ENCODE assay signal across 8 cellular contexts in genomic region chr16:85888405-85889331, GRCh38. TPM values are rescaled to one million over a fixed set of nuclear protein-coding genes. Genes with fewer than 3 reads are reported as not detected.
DNase-seq lines count a peak whose midpoint lies in the region; ATAC-seq and TF ChIP-seq lines count a peak whose summit lies in the region.

No MANE protein-coding gene starts in this region.

- POLR2A ChIA-PET in GM10248 (lab: Yijun Ruan, JAX): no interaction called here
- POLR2A ChIA-PET in naive thymus-derived CD8-positive, alpha-beta T cell (lab: Charles Lee): no interaction called here

- H3K9me3 Mint-ChIP-seq in naive thymus-derived CD8-positive, alpha-beta T cell: no peaks in the 10 kb centered on the region

- peak; percentile 86 for ATAC-seq in HG03520 (IDR thresholded peaks at IDR 0.05; ENCODE audit: unreplicated experiment)
- ATAC-seq in naive thymus-derived CD8-positive, alpha-beta T cell: peak; percentile 57

- TF ChIP-seq CTCF in GM10248 (IDR thresholded peaks at IDR 0.05; ENCODE audit: control extremely low read depth, extremely low read depth, low read depth, missing control alignments) (no peak), GM20000 (IDR thresholded peaks at IDR 0.05; ENCODE audit: extremely low read depth, missing control alignments) (no peak)

- H3K4me1 Mint-ChIP-seq in naive thymus-derived CD8-positive, alpha-beta T cell: peaks cover 6 to 27% (median 12%) of the 10 kb centered on the region in 4 donors

- DNase-seq in GM10248 (ENCODE audit: extremely low spot score) (peak; percentile 79), GM20000 (ENCODE audit: low spot score) (peak; percentile 78), NCI-H1436 treated with DMSO at 0.1 percent for 48 hours (lab: John Stamatoyannopoulos, UW) (no peak), NCI-H2081 (lab: John Stamatoyannopoulos, UW) (no peak), epidermal melanocyte (ENCODE audit: insufficient read length, low spot score) (no peak)
- peak; percentile 53 to 54 for DNase-seq in activated T-cell treated with anti-CD3 and anti-CD28 coated beads, Interleukin-2, amount 50 U/mL, for 48 hours
- no peak for DNase-seq in naive thymus-derived CD8-positive, alpha-beta T cell

- H3K4me3 Mint-ChIP-seq in naive thymus-derived CD8-positive, alpha-beta T cell: peak overlapping the region in 2 of 10 donors; percentile 18 to 30

- CTCF ChIA-PET in GM10248 (lab: Yijun Ruan, JAX): no interaction called here

- no peaks in the 10 kb centered on the region for H3K36me3 Mint-ChIP-seq in naive thymus-derived CD8-positive, alpha-beta T cell

- peak overlapping the region in 6 of 10 donors; percentile 6 to 74 (median 42) for H3K27ac Mint-ChIP-seq in naive thymus-derived CD8-positive, alpha-beta T cell

- peaks cover 0 to 17% (median 3%) of the 10 kb centered on the region in 5 donors for H3K27me3 Mint-ChIP-seq in naive thymus-derived CD8-positive, alpha-beta T cell

RNA-seq across cellular contexts. Expression of gene IRF8, which starts 10.3 kb away (rescaled TPM):
- total RNA-seq in naive thymus-derived CD8-positive, alpha-beta T cell: 10 to 100 TPM; 17.6 to 17.8 TPM
- 1 to 10 TPM; 2.0 to 5.8 (median 3.2) TPM for polyA plus RNA-seq in naive thymus-derived CD8-positive, alpha-beta T cell

Comparison
In these comparisons a context has a peak if more than half of its experiments do, and no peak if none do; other contexts are left out.
1. DNase-seq: peak in GM10248 (single experiment), GM20000 (single experiment) and activated T-cell treated with anti-CD3 and anti-CD28 coated beads, Interleukin-2, amount 50 U/mL, for 48 hours (2 of 2); none in naive thymus-derived CD8-positive, alpha-beta T cell (0 of 10), NCI-H1436 treated with DMSO at 0.1 percent for 48 hours (single experiment), NCI-H2081 (0 of 2) and epidermal melanocyte (single experiment).